ENCODE assay signal across 13 cellular contexts in the genomic region with DNA sequence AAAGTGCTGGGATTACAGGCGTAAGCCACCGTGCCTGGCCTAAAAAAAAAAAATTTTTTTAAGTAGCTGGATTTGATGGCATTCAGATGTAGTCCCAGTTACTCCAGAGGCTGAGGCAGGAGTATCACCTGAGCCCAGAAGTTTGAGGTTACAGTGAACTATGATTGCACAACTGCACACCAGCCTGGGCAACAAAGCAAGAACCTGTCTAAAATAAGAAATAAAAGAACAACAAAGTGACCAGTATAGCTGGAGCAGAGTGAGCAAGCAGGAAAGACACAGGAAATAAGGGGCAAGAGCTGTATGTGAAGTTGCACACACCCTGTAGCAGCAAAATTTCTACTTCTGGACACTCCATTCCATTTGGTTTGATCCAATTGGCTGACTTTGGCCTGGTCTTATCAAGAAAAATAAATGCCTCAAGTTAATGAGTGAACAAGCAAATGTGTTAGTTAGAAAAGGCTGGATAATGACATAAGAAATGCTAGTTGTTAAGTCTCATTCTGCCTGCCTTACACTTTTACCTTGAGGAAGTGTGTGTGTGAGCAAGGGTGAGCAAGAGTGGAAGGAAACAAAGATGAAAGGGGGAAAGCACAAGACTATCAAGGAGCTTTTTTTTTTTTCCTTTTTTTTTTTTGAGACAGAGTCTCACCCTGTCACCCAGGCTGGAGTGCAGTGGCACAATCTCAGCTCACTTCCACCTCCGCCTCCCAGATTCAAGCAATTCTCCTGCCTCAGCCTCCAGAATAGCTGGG. TPM values are rescaled to one million over a fixed set of nuclear protein-coding genes. Genes with fewer than 3 reads are reported as not detected.
DNase-seq lines count a peak whose midpoint lies in the region; ATAC-seq, FAIRE-seq and TF ChIP-seq lines count a peak whose summit lies in the region.
"Had no signal": no experiment of that assay in that cellular context is flagged by ENCODE, and none has a peak within 500 bp of the region (broad histone marks: within the 10 kb centered on the region; RNA-seq: fewer than 3 reads in every experiment).

No MANE protein-coding gene starts in this region.

- intact Hi-C loops in activated CD4-positive, alpha-beta T cell treated with anti-CD3 and anti-CD28 coated beads, Interleukin-2, amount 10 ng/mL, durations not matched to agents 24 days and 14 days (cut with micrococcal nuclease): no loop called here
- intact Hi-C loops in pancreas (cut with DNase I): no loop called here

- H3K9me3 Mint-ChIP-seq in activated CD4-positive, alpha-beta T cell treated with anti-CD3 and anti-CD28 coated beads, Interleukin-2, amount 10 ng/mL, durations not matched to agents 24 days and 14 days: no peaks in the 10 kb centered on the region

- peak; percentile 1 to 37 (median 14) for ATAC-seq in pancreas
- no peak for ATAC-seq in HG03354 (IDR thresholded peaks at IDR 0.05; ENCODE audit: poor library complexity, severe bottlenecking, unreplicated experiment)
- no peak for ATAC-seq in HG03469 (IDR thresholded peaks at IDR 0.05; ENCODE audit: unreplicated experiment)

- peak overlapping the region; percentile 39 for H3K4me3 Mint-ChIP-seq in activated CD4-positive, alpha-beta T cell treated with anti-CD3 and anti-CD28 coated beads, Interleukin-2, amount 10 ng/mL, durations not matched to agents 24 days and 14 days

- H3K36me3 Mint-ChIP-seq in activated CD4-positive, alpha-beta T cell treated with anti-CD3 and anti-CD28 coated beads, Interleukin-2, amount 10 ng/mL, durations not matched to agents 24 days and 14 days (ENCODE audit: low read depth): peaks cover 3% of the 10 kb centered on the region

- peak overlapping the region; percentile 94 for H3K27ac ChIP-seq in RWPE1
- H3K27ac ChIP-seq in pancreas: peak overlapping the region; percentile 57 to 84 (median 72)

- peak overlapping the region; percentile 75 for H3K27ac Mint-ChIP-seq in activated CD4-positive, alpha-beta T cell treated with anti-CD3 and anti-CD28 coated beads, Interleukin-2, amount 10 ng/mL, durations not matched to agents 24 days and 14 days

- no peak for FAIRE-seq in pancreas (lab: Jason Lieb, UNC)

- peaks cover 20 to 44% (median 30%) of the 10 kb centered on the region in 3 donors for H3K4me1 ChIP-seq in pancreas

- no peaks in the 10 kb centered on the region for H3K27me3 ChIP-seq in pancreas

- no peaks in the 10 kb centered on the region for H3K9me3 ChIP-seq in pancreas

- TF ChIP-seq CTCF in RWPE1 (conservative IDR thresholded peaks at IDR 0.05; ENCODE audit: low read depth): no peak
- no peak for TF ChIP-seq CTCF in epithelial cell of esophagus (IDR thresholded peaks at IDR 0.05; ENCODE audit: insufficient read depth, low read depth, low read length, missing control alignments)
- no peak for TF ChIP-seq CTCF in pancreas (IDR thresholded peaks at IDR 0.05)

- H3K27me3 Mint-ChIP-seq in activated CD4-positive, alpha-beta T cell treated with anti-CD3 and anti-CD28 coated beads, Interleukin-2, amount 10 ng/mL, durations not matched to agents 24 days and 14 days: no peaks in the 10 kb centered on the region

- WGBS in pancreas, 2 donors: 40 to 47% methylated on average over 3 of the region's 3 CpGs

- CTCF ChIA-PET in RWPE1 (lab: Yijun Ruan, JAX): no interaction called here

- peaks cover 32% of the 10 kb centered on the region for H3K4me1 Mint-ChIP-seq in activated CD4-positive, alpha-beta T cell treated with anti-CD3 and anti-CD28 coated beads, Interleukin-2, amount 10 ng/mL, durations not matched to agents 24 days and 14 days

- no peak for DNase-seq in activated CD4-positive, alpha-beta T cell treated with anti-CD3 and anti-CD28 coated beads, Interleukin-2, amount 10 ng/mL, durations not matched to agents 24 days and 14 days
- no peak for DNase-seq in activated CD4-positive, alpha-beta T cell treated with anti-CD3 and anti-CD28 coated beads, Interleukin-2, amount 50 U/mL, for 4 hours
- DNase-seq in RWPE1 (ENCODE audit: low spot score) (no peak), epithelial cell of esophagus (ENCODE audit: low read depth) (peak; percentile 37), pancreas (no peak), NCI-H1092 treated with DMSO at 0.1 percent for 48 hours (lab: John Stamatoyannopoulos, UW) (no peak)
- DNase-seq: amygdala; GDM1; NK-92 treated with Interleukin-12 subunit alpha and Interleukin-12 subunit beta, amount 100 ng/mL, for 24 hours; stimulated activated CD8-positive, alpha-beta memory T cell treated with anti-CD3 and anti-CD28 coated beads, Interleukin-4, amount 100 ng/mL, for 48 hours had no signal

- H3K36me3 ChIP-seq in pancreas: no peaks in the 10 kb centered on the region

- POLR2A ChIA-PET in RWPE1 (lab: Yijun Ruan, JAX; ENCODE audit: low non-redundant PET): no interaction called here

- no peak overlapping the region for H3K4me3 ChIP-seq in epithelial cell of esophagus (ENCODE audit: low read length)
- H3K4me3 ChIP-seq in pancreas: no peak overlapping the region
- H3K4me3 ChIP-seq: skin epidermis had no signal

RNA-seq across cellular contexts. Expression of gene ATP5IF1, which starts 7.9 kb away (rescaled TPM):
- total RNA-seq in activated CD4-positive, alpha-beta T cell treated with anti-CD3 and anti-CD28 coated beads, Interleukin-2, amount 10 ng/mL, durations not matched to agents 24 days and 14 days: 139 and 142 TPM in 2 replicates
- 10 to 100 TPM; 37.9 to 64.0 (median 53.9) TPM for total RNA-seq in pancreas
- polyA plus RNA-seq in pancreas: 100 to 1,000 TPM; 204 to 239 TPM

RNA-seq across cellular contexts. Expression of gene DNAJC8, which starts 11.0 kb away (rescaled TPM):
- 98.4 and 103 TPM in 2 replicates for total RNA-seq in activated CD4-positive, alpha-beta T cell treated with anti-CD3 and anti-CD28 coated beads, Interleukin-2, amount 10 ng/mL, durations not matched to agents 24 days and 14 days
- total RNA-seq in pancreas: 10 to 100 TPM; 12.1 to 30.8 (median 16.6) TPM
- 10 to 100 TPM; 23.5 to 45.1 TPM for polyA plus RNA-seq in pancreas

RNA-seq across cellular contexts. Expression of gene SESN2, which starts 15.5 kb away (rescaled TPM):
- 14.1 and 14.8 TPM in 2 replicates for total RNA-seq in activated CD4-positive, alpha-beta T cell treated with anti-CD3 and anti-CD28 coated beads, Interleukin-2, amount 10 ng/mL, durations not matched to agents 24 days and 14 days
- total RNA-seq in pancreas: 10 to 100 TPM in 1 of 6 donors, 1 to 10 TPM in 5; 4.0 to 38.3 (median 7.3) TPM
- polyA plus RNA-seq in pancreas: 1 to 10 TPM; 5.7 to 9.7 TPM

Comparison
In these comparisons a context has a peak if more than half of its experiments do, and no peak if none do; other contexts are left out.
1. ATAC-seq: peak in pancreas (4 of 4); none in HG03354 (single experiment) and HG03469 (single experiment).